Comparison of ENCODE assay signal across 8 cellular contexts in the genomic region with DNA sequence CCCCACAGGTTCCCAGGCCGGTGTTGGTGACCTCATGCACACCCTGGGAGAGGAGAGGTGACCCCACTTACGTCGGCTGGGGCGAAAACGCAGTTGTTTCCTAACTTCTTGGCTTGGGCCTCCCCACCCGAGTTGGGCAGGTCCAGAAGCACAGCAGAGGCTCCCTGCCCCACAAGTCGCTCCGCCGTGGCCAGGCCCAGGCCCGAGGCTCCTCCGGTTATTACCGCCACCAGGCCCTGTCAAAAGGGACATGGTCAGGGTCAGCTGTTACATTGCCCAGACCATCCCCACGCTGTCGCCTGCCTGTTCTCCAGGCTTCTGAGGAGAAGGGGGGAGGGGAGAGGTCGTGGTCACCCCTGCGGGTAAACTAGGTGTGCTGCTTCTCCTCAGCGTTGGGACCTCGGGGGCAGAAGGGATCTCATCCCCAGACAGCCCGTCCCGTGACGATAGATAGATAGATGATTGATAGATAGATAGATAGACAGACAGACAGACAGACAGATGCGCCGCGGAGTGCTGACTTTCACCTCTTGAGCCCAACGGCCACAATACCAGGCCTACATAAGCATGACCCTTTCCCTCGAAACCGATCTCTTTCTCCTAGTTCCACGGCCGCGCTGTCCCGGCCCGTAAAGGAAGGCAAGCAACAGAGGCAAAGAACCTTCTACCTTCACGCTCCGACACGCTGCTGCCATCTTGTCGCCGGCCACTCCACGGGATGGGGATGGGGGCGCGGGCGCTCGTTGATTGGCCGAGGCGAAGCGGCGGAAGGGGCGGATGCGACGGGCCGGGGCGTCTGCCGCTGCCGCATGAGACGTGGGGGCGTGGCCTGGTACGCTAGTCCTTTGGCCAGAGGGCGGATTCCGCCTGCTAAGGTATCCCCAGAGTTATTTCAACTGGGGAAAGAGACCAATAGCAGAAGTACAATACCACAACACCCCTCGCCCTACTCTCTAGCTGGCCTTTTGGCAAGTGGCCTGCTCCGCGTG. TPM values are rescaled to one million over a fixed set of nuclear protein-coding genes. Genes with fewer than 3 reads are reported as not detected.
DNase-seq lines count a peak whose midpoint lies in the region; ATAC-seq, FAIRE-seq and TF ChIP-seq lines count a peak whose summit lies in the region.

A gene (minus strand): TSS at position 720 of the 989 bp plus-strand sequence. CDS start 25 bp downstream, at position 695.

- dilution Hi-C loops in keratinocyte (cut with MboI; ENCODE audit: extremely low pct_ligation_motif_present, low sequenced_read_pairs), result no loop called here

- H3K9ac ChIP-seq in keratinocyte (ENCODE audit: control insufficient read depth, extremely low read depth, insufficient read depth, low read length), result peak within 1 kb of the TSS; percentile 79

- peaks cover 6 to 8% of the 10 kb centered on the region in 2 experiments for H3K36me3 ChIP-seq in keratinocyte (ENCODE audit: control insufficient read depth in 2 of 2, extremely low read depth in 1 of 2, insufficient read depth in 2 of 2, low read length in 2 of 2)

- peaks cover 4% of the 10 kb centered on the region for H3K4me1 ChIP-seq in keratinocyte (ENCODE audit: control insufficient read depth, extremely low read depth, insufficient read depth, low read length)

- DNase-seq in AG08396 (ENCODE audit: low spot score), result peak; percentile 87
- peak; percentile 81 for DNase-seq in NCI-H460 (ENCODE audit: extremely low read depth, low read depth)
- peak; percentile 89 for DNase-seq in activated CD4-positive, CD25-positive, alpha-beta regulatory T cell treated with anti-CD3 and anti-CD28 coated beads, Interleukin-2, amount 50 U/mL, for 72 hours
- peak; percentile 4 to 70 for DNase-seq in cerebellar nuclear complex (lab: John Stamatoyannopoulos, UW)
- no peak for DNase-seq in keratinocyte (ENCODE audit: low read depth, low spot score)
- DNase-seq in stimulated activated CD4-positive, alpha-beta T cell treated with anti-CD3 and anti-CD28 coated beads, Interleukin-15, amount 100 ng/mL, for 24 hours, result peak; percentile 93

- peak within 1 kb of the TSS; percentile 73 for H2AFZ ChIP-seq in keratinocyte (ENCODE audit: control insufficient read depth, low read length)

- no peaks in the 10 kb centered on the region for H3K9me3 ChIP-seq in keratinocyte (ENCODE audit: control insufficient read depth, low read depth, low read length)

- H3K9me1 ChIP-seq in keratinocyte (ENCODE audit: control insufficient read depth, extremely low read depth, insufficient read depth, low read length), result no peaks in the 10 kb centered on the region

- no peaks in the 10 kb centered on the region for H3K27me3 ChIP-seq in keratinocyte (ENCODE audit: control insufficient read depth, extremely low read depth, insufficient read depth, low read length)

- ATAC-seq in GM19023 (IDR thresholded peaks at IDR 0.05; ENCODE audit: unreplicated experiment), result peak; percentile 95
- peak; percentile 96 for ATAC-seq in HG03280 (IDR thresholded peaks at IDR 0.05; ENCODE audit: unreplicated experiment)

- no peak for TF ChIP-seq CTCF in keratinocyte (optimal IDR thresholded peaks at IDR 0.05 in 1 of 3, IDR thresholded peaks at IDR 0.05 in 1 of 3, conservative IDR thresholded peaks at IDR 0.05 in 1 of 3; ENCODE audit: extremely low read depth in 1 of 3, insufficient read depth in 2 of 3, low read length in 3 of 3)

- peak within 1 kb of the TSS; percentile 86 for H3K4me2 ChIP-seq in keratinocyte (ENCODE audit: control insufficient read depth, extremely low read depth, insufficient read depth, low read depth, low read length)

- H3K4me3 ChIP-seq in keratinocyte (ENCODE audit: control insufficient read depth in 2 of 3, extremely low read depth in 1 of 3, insufficient read depth in 2 of 3, low read depth in 1 of 3, low read length in 3 of 3), result peak within 1 kb of the TSS; percentile 54 to 75 (median 74)

- peak within 1 kb of the TSS; percentile 58 for H3K27ac ChIP-seq in keratinocyte (ENCODE audit: control insufficient read depth, insufficient read depth, low read length)

- FAIRE-seq in keratinocyte (lab: Jason Lieb, UNC), result no peak

- H4K20me1 ChIP-seq in keratinocyte (ENCODE audit: control insufficient read depth, extremely low read depth, insufficient read depth, low read length), result no peaks in the 10 kb centered on the region

- H3K79me2 ChIP-seq in keratinocyte (ENCODE audit: control insufficient read depth, insufficient read depth, low read length), result peaks cover 9% of the 10 kb centered on the region

RNA-seq across cellular contexts. Expression of the gene that starts here (rescaled TPM):
- total RNA-seq in NCI-H460 (2014; rRNA removed; shearing (Covaris generic)), result 151 and 173 TPM in 2 replicates
- 209 and 291 TPM in 2 replicates for polyA plus RNA-seq in NCI-H460 (2014; cell fraction: nucleus; rRNA removed)
- polyA plus RNA-seq in keratinocyte, result 140 to 159 TPM (median 141 TPM) in 3 replicates
- 19.3 TPM for polyA plus RNA-seq in keratinocyte (2011; ENCODE audit: low read depth)
- 131 and 175 TPM in 2 replicates for polyA plus RNA-seq in keratinocyte (2011; cell fraction: cytosol; rRNA removed)
- 113 and 116 TPM in 2 replicates for polyA plus RNA-seq in keratinocyte (2011; cell fraction: nucleus; rRNA removed)
- 71.4 and 138 TPM in 2 replicates for polyA plus RNA-seq in keratinocyte (2012; ENCODE audit: low replicate concordance)
- 94.9 to 130 TPM (median 129 TPM) in 3 replicates for polyA minus RNA-seq in keratinocyte
- 85.4 TPM for polyA minus RNA-seq in keratinocyte (2011; cell fraction: cytosol; rRNA and poly(A)+ RNA removed)
- polyA minus RNA-seq in keratinocyte (2011; cell fraction: nucleus; rRNA and poly(A)+ RNA removed), result 27.7 and 28.0 TPM in 2 replicates
